25 cellular contexts compared by ENCODE assay signal in genomic region chr16:57471209-57471608, GRCh38. TPM values are rescaled to one million over a fixed set of nuclear protein-coding genes. Genes with fewer than 3 reads are reported as not detected.
DNase-seq lines count a peak whose midpoint lies in the region; ATAC-seq and TF ChIP-seq lines count a peak whose summit lies in the region.
"Had no signal": no experiment of that assay in that cellular context is flagged by ENCODE, and none has a peak within 500 bp of the region (broad histone marks: within the 10 kb centered on the region; RNA-seq: fewer than 3 reads in every experiment).

No MANE protein-coding gene starts in this region.

- H3K27me3 Mint-ChIP-seq in activated naive CD8-positive, alpha-beta T cell treated with anti-CD3 and anti-CD28 coated beads, Interleukin-2, amount 50 U/mL, for 24 hours = no peaks in the 10 kb centered on the region
- H3K27me3 Mint-ChIP-seq in activated naive CD8-positive, alpha-beta T cell treated with anti-CD3 and anti-CD28 coated beads for 36 hours = no peaks in the 10 kb centered on the region
- H3K27me3 Mint-ChIP-seq in endodermal cell (ENCODE audit: insufficient read depth) = no peaks in the 10 kb centered on the region
- H3K27me3 Mint-ChIP-seq in activated naive CD4-positive, alpha-beta T cell treated with anti-CD3 and anti-CD28 coated beads for 36 hours (ENCODE audit: low read depth) = no peaks in the 10 kb centered on the region
- H3K27me3 Mint-ChIP-seq: activated CD8-positive, alpha-beta T cell treated with anti-CD3 and anti-CD28 coated beads for 36 hours; activated naive CD4-positive, alpha-beta T cell treated with anti-CD3 and anti-CD28 coated beads, Interleukin-2, amount 50 U/mL, for 24 hours; memory B cell; stimulated activated naive CD8-positive, alpha-beta T cell treated with anti-CD3 and anti-CD28 coated beads, Interleukin-15, amount 100 ng/mL, for 72 hours had no signal

- no peaks in the 10 kb centered on the region for H3K9me3 ChIP-seq in endodermal cell (ENCODE audit: control insufficient read depth, low read length)
- no peaks in the 10 kb centered on the region for H3K9me3 ChIP-seq in upper lobe of left lung
- H3K9me3 ChIP-seq: BLaER1 treated with 17β-estradiol and CSF1 and Interleukin-3, amounts not matched to agents 10 nM and 100 nM; SK-N-SH had no signal

- H3K4me1 Mint-ChIP-seq in activated naive CD8-positive, alpha-beta T cell treated with anti-CD3 and anti-CD28 coated beads, Interleukin-2, amount 50 U/mL, for 24 hours = peaks cover 7% of the 10 kb centered on the region
- H3K4me1 Mint-ChIP-seq in activated naive CD8-positive, alpha-beta T cell treated with anti-CD3 and anti-CD28 coated beads for 36 hours = peaks cover 8% of the 10 kb centered on the region
- peaks cover 24% of the 10 kb centered on the region for H3K4me1 Mint-ChIP-seq in endodermal cell
- H3K4me1 Mint-ChIP-seq in activated naive CD4-positive, alpha-beta T cell treated with anti-CD3 and anti-CD28 coated beads for 36 hours (ENCODE audit: low read depth) = peaks cover 12% of the 10 kb centered on the region

- no peak overlapping the region for H2BK120ac ChIP-seq in mesendoderm (ENCODE audit: low read depth, low read length)

- intact Hi-C loops in activated naive CD4-positive, alpha-beta T cell treated with anti-CD3 and anti-CD28 coated beads for 36 hours (cut with micrococcal nuclease) = no loop called here

- no peak overlapping the region for H3K56ac ChIP-seq in mesendoderm (ENCODE audit: low read length)

- CTCF ChIA-PET in activated naive CD4-positive, alpha-beta T cell treated with anti-CD3 and anti-CD28 coated beads for 36 hours (lab: Charles Lee) = interaction anchor here (0.8 to 5.6 kb wide), 3 partner anchors 9 to 52 kb away, joined by 3 to 37 read pairs (median 3); partner anchors contain the start of gene POLR2C

- H4K8ac ChIP-seq in mesendoderm (ENCODE audit: low read depth, low read length) = no peak overlapping the region

- TF ChIP-seq POLR2A in upper lobe of left lung (IDR thresholded peaks at IDR 0.05) = no peak

- H2AK5ac ChIP-seq in mesendoderm (ENCODE audit: low read length) = no peak overlapping the region

- ATAC-seq in activated naive CD8-positive, alpha-beta T cell treated with anti-CD3 and anti-CD28 coated beads, Interleukin-2, amount 50 U/mL, for 24 hours = no peak
- no peak for ATAC-seq in upper lobe of left lung (ENCODE audit: low FRiP score in 2 of 2)
- ATAC-seq: activated CD4-positive, CD25-positive, alpha-beta regulatory T cell treated with anti-CD3 and anti-CD28 coated beads, Interleukin-2, amount 50 U/mL, for 24 hours; activated CD8-positive, alpha-beta T cell treated with anti-CD3 and anti-CD28 coated beads for 36 hours; activated T-cell treated with anti-CD3 and anti-CD28 coated beads, Interleukin-2, amount 50 U/mL, for 72 hours; stimulated activated naive CD8-positive, alpha-beta T cell treated with anti-CD3 and anti-CD28 coated beads, Interleukin-15, amount 100 ng/mL, for 72 hours had no signal

- no peak overlapping the region for H2BK15ac ChIP-seq in mesendoderm (replicated peaks; ENCODE audit: low read depth)

- no peak overlapping the region for H4K5ac ChIP-seq in mesendoderm (ENCODE audit: low read length)

- TF ChIP-seq EP300 in upper lobe of left lung (IDR thresholded peaks at IDR 0.05) = no peak

- H3K27ac ChIP-seq in endodermal cell (ENCODE audit: low read depth, low read length) (no peak overlapping the region), mesendoderm (ENCODE audit: low read depth, low read length) (no peak overlapping the region), upper lobe of left lung (peak overlapping the region in 3 of 4 donors; percentile 14 to 59 (median 31))
- H3K27ac ChIP-seq: BLaER1 treated with 17β-estradiol and CSF1 and Interleukin-3, amounts not matched to agents 10 nM and 100 nM; HL-60 had no signal

- H3K27me3 ChIP-seq in endodermal cell (ENCODE audit: control insufficient read depth, insufficient read depth, low read length, poor library complexity, severe bottlenecking) (no peaks in the 10 kb centered on the region), mesendoderm (ENCODE audit: insufficient read depth, low read length, poor library complexity) (no peaks in the 10 kb centered on the region), upper lobe of left lung (no peaks in the 10 kb centered on the region)
- H3K27me3 ChIP-seq: BLaER1 treated with 17β-estradiol and CSF1 and Interleukin-3, amounts not matched to agents 10 nM and 100 nM had no signal

- H3K9ac ChIP-seq in endodermal cell (ENCODE audit: extremely low read depth, low read length, poor library complexity, severe bottlenecking) = no peak overlapping the region
- H3K9ac ChIP-seq in mesendoderm (ENCODE audit: low read length) = peak overlapping the region; percentile 16
- H3K9ac ChIP-seq: SK-N-SH had no signal

- no peaks in the 10 kb centered on the region for H3K9me3 Mint-ChIP-seq in activated naive CD8-positive, alpha-beta T cell treated with anti-CD3 and anti-CD28 coated beads, Interleukin-2, amount 50 U/mL, for 24 hours
- H3K9me3 Mint-ChIP-seq in activated naive CD8-positive, alpha-beta T cell treated with anti-CD3 and anti-CD28 coated beads for 36 hours = no peaks in the 10 kb centered on the region
- no peaks in the 10 kb centered on the region for H3K9me3 Mint-ChIP-seq in endodermal cell
- H3K9me3 Mint-ChIP-seq in activated naive CD4-positive, alpha-beta T cell treated with anti-CD3 and anti-CD28 coated beads for 36 hours = no peaks in the 10 kb centered on the region
- H3K9me3 Mint-ChIP-seq: activated CD8-positive, alpha-beta T cell treated with anti-CD3 and anti-CD28 coated beads for 36 hours; activated naive CD4-positive, alpha-beta T cell treated with anti-CD3 and anti-CD28 coated beads, Interleukin-2, amount 50 U/mL, for 24 hours; activated T-cell treated with anti-CD3 and anti-CD28 coated beads, Interleukin-2, amount 50 U/mL, for 72 hours; immature natural killer cell; memory B cell; nephron progenitor cell; stimulated activated naive CD8-positive, alpha-beta T cell treated with anti-CD3 and anti-CD28 coated beads, Interleukin-15, amount 100 ng/mL, for 72 hours had no signal

- peaks cover 3% of the 10 kb centered on the region for H3K79me1 ChIP-seq in mesendoderm (ENCODE audit: low read length)

- H3K4me3 ChIP-seq in endodermal cell (ENCODE audit: low read length) = no peak overlapping the region
- H3K4me3 ChIP-seq in mesendoderm (ENCODE audit: low read length) = no peak overlapping the region
- H3K4me3 ChIP-seq in upper lobe of left lung = no peak overlapping the region
- H3K4me3 ChIP-seq: BLaER1 treated with 17β-estradiol and CSF1 and Interleukin-3, amounts not matched to agents 10 nM and 100 nM had no signal

- no peak overlapping the region for H3K4me3 Mint-ChIP-seq in activated naive CD8-positive, alpha-beta T cell treated with anti-CD3 and anti-CD28 coated beads, Interleukin-2, amount 50 U/mL, for 24 hours
- no peak overlapping the region for H3K4me3 Mint-ChIP-seq in activated naive CD8-positive, alpha-beta T cell treated with anti-CD3 and anti-CD28 coated beads for 36 hours
- no peak overlapping the region for H3K4me3 Mint-ChIP-seq in endodermal cell
- H3K4me3 Mint-ChIP-seq in activated naive CD4-positive, alpha-beta T cell treated with anti-CD3 and anti-CD28 coated beads for 36 hours = no peak overlapping the region
- H3K4me3 Mint-ChIP-seq: activated CD8-positive, alpha-beta T cell treated with anti-CD3 and anti-CD28 coated beads for 36 hours; activated naive CD4-positive, alpha-beta T cell treated with anti-CD3 and anti-CD28 coated beads, Interleukin-2, amount 50 U/mL, for 24 hours; activated T-cell treated with anti-CD3 and anti-CD28 coated beads, Interleukin-2, amount 50 U/mL, for 72 hours; immature natural killer cell; memory B cell; nephron progenitor cell; stimulated activated naive CD8-positive, alpha-beta T cell treated with anti-CD3 and anti-CD28 coated beads, Interleukin-15, amount 100 ng/mL, for 72 hours had no signal

- H3K36me3 Mint-ChIP-seq in activated naive CD8-positive, alpha-beta T cell treated with anti-CD3 and anti-CD28 coated beads, Interleukin-2, amount 50 U/mL, for 24 hours (ENCODE audit: low read depth) = peaks cover 25% of the 10 kb centered on the region
- H3K36me3 Mint-ChIP-seq in activated naive CD8-positive, alpha-beta T cell treated with anti-CD3 and anti-CD28 coated beads for 36 hours = peaks cover 5% of the 10 kb centered on the region
- peaks cover 48% of the 10 kb centered on the region for H3K36me3 Mint-ChIP-seq in endodermal cell (ENCODE audit: low read depth)
- peaks cover 14% of the 10 kb centered on the region for H3K36me3 Mint-ChIP-seq in activated naive CD4-positive, alpha-beta T cell treated with anti-CD3 and anti-CD28 coated beads for 36 hours (ENCODE audit: low read depth)

- H3K4ac ChIP-seq in mesendoderm (ENCODE audit: low read depth, low read length) = no peak overlapping the region

- peak overlapping the region; percentile 27 for H3K27ac Mint-ChIP-seq in activated naive CD8-positive, alpha-beta T cell treated with anti-CD3 and anti-CD28 coated beads, Interleukin-2, amount 50 U/mL, for 24 hours
- no peak overlapping the region for H3K27ac Mint-ChIP-seq in activated naive CD8-positive, alpha-beta T cell treated with anti-CD3 and anti-CD28 coated beads for 36 hours
- peak overlapping the region; percentile 78 for H3K27ac Mint-ChIP-seq in endodermal cell
- H3K27ac Mint-ChIP-seq in activated naive CD4-positive, alpha-beta T cell treated with anti-CD3 and anti-CD28 coated beads for 36 hours = no peak overlapping the region

- peaks cover 13% of the 10 kb centered on the region for H3K4me1 ChIP-seq in endodermal cell (ENCODE audit: control insufficient read depth, insufficient read depth, low read length)
- peaks cover 11% of the 10 kb centered on the region for H3K4me1 ChIP-seq in mesendoderm (ENCODE audit: control insufficient read depth, low read depth, low read length)
- peaks cover 23 to 57% (median 36%) of the 10 kb centered on the region in 4 donors for H3K4me1 ChIP-seq in upper lobe of left lung

- 94% methylated on average over 1 of the region's 1 CpG; no CpG with 5 or more reads in 1 of the 2 experiments for WGBS in endodermal cell (ENCODE audit: insufficient coverage in 1 of 2, insufficient read length in 1 of 2), 2 experiments
- no CpG with 5 or more reads among the region's 1 CpG for WGBS in mesendoderm (ENCODE audit: extremely low coverage, insufficient coverage, low lambda C conversion rate)
- WGBS in upper lobe of left lung, 2 donors = 100% methylated on average over 1 of the region's 1 CpG

- no peak overlapping the region for H3K18ac ChIP-seq in mesendoderm (ENCODE audit: low read length)

- TF ChIP-seq CTCF in endodermal cell (conservative IDR thresholded peaks at IDR 0.05) = no peak
- no peak for TF ChIP-seq CTCF in upper lobe of left lung (IDR thresholded peaks at IDR 0.05)

- no peaks in the 10 kb centered on the region for H3K79me2 ChIP-seq in mesendoderm (ENCODE audit: control insufficient read depth, insufficient read depth, low read length)

- no peak overlapping the region for H2BK5ac ChIP-seq in mesendoderm (ENCODE audit: low read length)

- H3K23ac ChIP-seq in mesendoderm (ENCODE audit: low read length) = no peak overlapping the region

- H3K36me3 ChIP-seq in endodermal cell (ENCODE audit: control insufficient read depth, insufficient read depth, low read length) (peaks cover 66% of the 10 kb centered on the region), mesendoderm (ENCODE audit: control insufficient read depth, insufficient read depth, low read length) (peaks cover 29% of the 10 kb centered on the region), upper lobe of left lung (peaks cover 31 to 90% (median 70%) of the 10 kb centered on the region in 4 donors)

- no peak overlapping the region for H3K4me2 ChIP-seq in mesendoderm (ENCODE audit: low read length)
- H3K4me2 ChIP-seq: SK-N-SH had no signal

- DNase-seq in activated naive CD8-positive, alpha-beta T cell treated with anti-CD3 and anti-CD28 coated beads, Interleukin-2, amount 50 U/mL, for 24 hours = no peak
- DNase-seq in activated naive CD8-positive, alpha-beta T cell treated with anti-CD3 and anti-CD28 coated beads for 36 hours = no peak
- DNase-seq in endodermal cell (no peak), mesendoderm (no peak), upper lobe of left lung (no peak), NCI-H2029 (lab: John Stamatoyannopoulos, UW) (no peak)
- DNase-seq in activated naive CD4-positive, alpha-beta T cell treated with anti-CD3 and anti-CD28 coated beads for 36 hours = no peak
- no peak for DNase-seq in activated CD8-positive, alpha-beta memory T cell treated with anti-CD3 and anti-CD28 coated beads, Interleukin-2, amount 50 U/mL, for 4 hours
- DNase-seq: activated CD8-positive, alpha-beta T cell treated with anti-CD3 and anti-CD28 coated beads for 36 hours; activated T-cell treated with anti-CD3 and anti-CD28 coated beads, Interleukin-2, amount 50 U/mL, for 72 hours; immature natural killer cell; MM.1S; NCI-H146; NCI-H2171; NCI-H526; posterior cingulate gyrus; stimulated activated CD4-positive, alpha-beta T cell treated with anti-CD3 and anti-CD28 coated beads, Interleukin-4, amount 100 ng/mL, for 1 hour; stimulated activated naive CD8-positive, alpha-beta T cell treated with anti-CD3 and anti-CD28 coated beads, Interleukin-15, amount 100 ng/mL, for 72 hours had no signal

RNA-seq across cellular contexts. Expression of gene POLR2C, which starts 8.7 kb away (rescaled TPM):
- total RNA-seq in activated naive CD8-positive, alpha-beta T cell treated with anti-CD3 and anti-CD28 coated beads for 36 hours = 10 to 100 TPM; 72.1 to 76.2 TPM
- total RNA-seq in endodermal cell = 10 to 100 TPM; 72.0 to 88.3 TPM
- 85.1 TPM for polyA plus RNA-seq in endodermal cell (2013, experiment 1 of 2)
- 81.8 TPM for polyA plus RNA-seq in endodermal cell (2013, experiment 2 of 2)
- polyA plus RNA-seq in mesendoderm (2013, experiment 1 of 2) = 60.5 TPM
- 59.0 TPM for polyA plus RNA-seq in mesendoderm (2013, experiment 2 of 2)
- 100 to 1,000 TPM in 4 of 6 donors, 10 to 100 TPM in 2; 70.6 to 210 (median 112) TPM for total RNA-seq in upper lobe of left lung
- total RNA-seq in activated naive CD4-positive, alpha-beta T cell treated with anti-CD3 and anti-CD28 coated beads for 36 hours = 10 to 100 TPM; 49.4 to 53.0 TPM

RNA-seq across cellular contexts. Expression of gene DOK4, which starts 15.1 kb away (rescaled TPM):
- total RNA-seq in activated naive CD8-positive, alpha-beta T cell treated with anti-CD3 and anti-CD28 coated beads for 36 hours = 1 to 10 TPM; 4.5 to 4.8 TPM
- total RNA-seq in endodermal cell = 10 to 100 TPM; 17.9 to 22.1 TPM
- polyA plus RNA-seq in endodermal cell (2013, experiment 1 of 2) = 26.6 TPM
- 27.8 TPM for polyA plus RNA-seq in endodermal cell (2013, experiment 2 of 2)
- 7.1 TPM for polyA plus RNA-seq in mesendoderm (2013, experiment 1 of 2)
- polyA plus RNA-seq in mesendoderm (2013, experiment 2 of 2) = 6.5 TPM
- 10 to 100 TPM; 36.7 to 87.3 (median 54.1) TPM for total RNA-seq in upper lobe of left lung
- total RNA-seq in activated naive CD4-positive, alpha-beta T cell treated with anti-CD3 and anti-CD28 coated beads for 36 hours = 1 to 10 TPM; 5.0 to 6.2 TPM

RNA-seq across cellular contexts. Expression of gene COQ9, which starts 23.9 kb away (rescaled TPM):
- 10 to 100 TPM; 46.3 to 49.6 TPM for total RNA-seq in activated naive CD8-positive, alpha-beta T cell treated with anti-CD3 and anti-CD28 coated beads for 36 hours
- 10 to 100 TPM; 34.5 to 38.2 TPM for total RNA-seq in endodermal cell
- 43.2 TPM for polyA plus RNA-seq in endodermal cell (2013, experiment 1 of 2)
- polyA plus RNA-seq in endodermal cell (2013, experiment 2 of 2) = 38.7 TPM
- polyA plus RNA-seq in mesendoderm (2013, experiment 1 of 2) = 19.8 TPM
- polyA plus RNA-seq in mesendoderm (2013, experiment 2 of 2) = 19.2 TPM
- 10 to 100 TPM; 33.1 to 47.1 (median 39.4) TPM for total RNA-seq in upper lobe of left lung
- total RNA-seq in activated naive CD4-positive, alpha-beta T cell treated with anti-CD3 and anti-CD28 coated beads for 36 hours = 10 to 100 TPM; 30.6 TPM

RNA-seq across cellular contexts. Expression of gene CIAPIN1, which starts 24.0 kb away (rescaled TPM):
- total RNA-seq in activated naive CD8-positive, alpha-beta T cell treated with anti-CD3 and anti-CD28 coated beads for 36 hours = 10 to 100 TPM; 71.3 to 73.6 TPM
- total RNA-seq in endodermal cell (10 to 100 TPM; 77.5 to 87.1 TPM), upper lobe of left lung (10 to 100 TPM; 21.0 to 44.5 (median 36.5) TPM)
- 74.2 TPM for polyA plus RNA-seq in endodermal cell (2013, experiment 1 of 2)
- polyA plus RNA-seq in endodermal cell (2013, experiment 2 of 2) = 64.5 TPM
- 46.3 TPM for polyA plus RNA-seq in mesendoderm (2013, experiment 1 of 2)
- 50.2 TPM for polyA plus RNA-seq in mesendoderm (2013, experiment 2 of 2)
- 10 to 100 TPM; 29.5 to 31.0 TPM for total RNA-seq in activated naive CD4-positive, alpha-beta T cell treated with anti-CD3 and anti-CD28 coated beads for 36 hours

Comparison
In these comparisons a context has a peak if more than half of its experiments do, and no peak if none do; other contexts are left out.
1. H3K27ac Mint-ChIP-seq: peak in activated naive CD8-positive, alpha-beta T cell treated with anti-CD3 and anti-CD28 coated beads, Interleukin-2, amount 50 U/mL, for 24 hours (single experiment) and endodermal cell (single experiment); none in activated naive CD8-positive, alpha-beta T cell treated with anti-CD3 and anti-CD28 coated beads for 36 hours (single experiment) and activated naive CD4-positive, alpha-beta T cell treated with anti-CD3 and anti-CD28 coated beads for 36 hours (single experiment).
2. H3K27ac ChIP-seq: peak in upper lobe of left lung (3 of 4); none in endodermal cell (single experiment) and mesendoderm (single experiment).